In the genomic region with DNA sequence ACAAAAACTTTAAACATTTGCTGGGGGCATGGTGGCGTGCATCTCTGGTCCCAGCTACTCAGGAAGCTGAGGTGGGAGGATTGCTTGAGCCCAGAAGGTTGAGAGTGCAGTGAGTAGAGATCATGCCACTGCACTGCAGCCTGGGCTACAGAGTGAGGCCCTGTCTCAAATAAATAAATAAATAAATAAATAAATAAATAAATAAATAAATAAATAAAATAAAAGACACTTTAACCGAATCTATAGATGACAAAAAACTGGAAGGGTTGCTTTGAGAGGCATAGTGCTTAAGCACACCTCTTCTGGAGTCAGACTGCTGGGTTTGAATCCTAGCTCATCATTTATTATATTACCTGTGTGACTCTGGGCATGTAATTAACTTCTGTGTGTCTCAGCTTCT, we compare ENCODE assay signal across 29 cellular contexts. TPM values are rescaled to one million over a fixed set of nuclear protein-coding genes. Genes with fewer than 3 reads are reported as not detected.
DNase-seq lines count a peak whose midpoint lies in the region; TF ChIP-seq lines count a peak whose summit lies in the region.
"Had no signal": no experiment of that assay in that cellular context is flagged by ENCODE, and none has a peak within 500 bp of the region (broad histone marks: within the 10 kb centered on the region; RNA-seq: fewer than 3 reads in every experiment).

No MANE protein-coding gene starts in this region.

- H3K36me3 ChIP-seq in HEK293 (ENCODE audit: control insufficient read depth in 2 of 2, insufficient read depth in 1 of 2, low read length in 2 of 2), result no peaks in the 10 kb centered on the region
- H3K36me3 ChIP-seq: BE2C; BLaER1; BLaER1 treated with 17β-estradiol and CSF1 and Interleukin-3, amounts not matched to agents 10 nM and 100 nM had no signal

- intact Hi-C loops in activated T-helper 2 cell treated with anti-CD3 and anti-CD28 coated beads, Interferon-gamma antibody, Interleukin-2, Interleukin-4, amounts not matched to agents 10 μg/mL and 5 μg/mL and 100 μg/mL, durations not matched to agents 14 hours and 24 hours and 36 hours (cut with micrococcal nuclease), result no loop called here

- no peaks in the 10 kb centered on the region for H3K4me1 Mint-ChIP-seq in activated T-helper 2 cell treated with anti-CD3 and anti-CD28 coated beads, Interferon-gamma antibody, Interleukin-2, Interleukin-4, amounts not matched to agents 10 μg/mL and 5 μg/mL and 100 μg/mL, durations not matched to agents 14 hours and 24 hours and 36 hours (ENCODE audit: low read depth)
- H3K4me1 Mint-ChIP-seq: B cell; CD4-positive, alpha-beta memory T cell; CD4-positive, CD25-positive, alpha-beta regulatory T cell; CD8-positive, alpha-beta memory T cell had no signal

- H3K4me3 Mint-ChIP-seq in activated T-helper 2 cell treated with anti-CD3 and anti-CD28 coated beads, Interferon-gamma antibody, Interleukin-2, Interleukin-4, amounts not matched to agents 10 μg/mL and 5 μg/mL and 100 μg/mL, durations not matched to agents 14 hours and 24 hours and 36 hours (ENCODE audit: low read depth), result no peak overlapping the region
- H3K4me3 Mint-ChIP-seq: B cell; CD14-positive monocyte; CD4-positive, alpha-beta memory T cell; CD4-positive, alpha-beta T cell; CD4-positive, CD25-positive, alpha-beta regulatory T cell; CD8-positive, alpha-beta memory T cell; CD8-positive, alpha-beta T cell had no signal

- H3K27ac Mint-ChIP-seq in activated T-helper 2 cell treated with anti-CD3 and anti-CD28 coated beads, Interferon-gamma antibody, Interleukin-2, Interleukin-4, amounts not matched to agents 10 μg/mL and 5 μg/mL and 100 μg/mL, durations not matched to agents 14 hours and 24 hours and 36 hours, result no peak overlapping the region
- H3K27ac Mint-ChIP-seq: B cell; CD4-positive, alpha-beta memory T cell; CD4-positive, alpha-beta T cell; CD4-positive, CD25-positive, alpha-beta regulatory T cell; CD8-positive, alpha-beta memory T cell; CD8-positive, alpha-beta T cell had no signal

- no peaks in the 10 kb centered on the region for H3K9me3 Mint-ChIP-seq in activated T-helper 2 cell treated with anti-CD3 and anti-CD28 coated beads, Interferon-gamma antibody, Interleukin-2, Interleukin-4, amounts not matched to agents 10 μg/mL and 5 μg/mL and 100 μg/mL, durations not matched to agents 14 hours and 24 hours and 36 hours
- H3K9me3 Mint-ChIP-seq: CD4-positive, alpha-beta T cell; CD8-positive, alpha-beta memory T cell; CD8-positive, alpha-beta T cell had no signal

- DNase-seq in activated T-helper 2 cell treated with anti-CD3 and anti-CD28 coated beads, Interferon-gamma antibody, Interleukin-2, Interleukin-4, amounts not matched to agents 10 μg/mL and 5 μg/mL and 100 μg/mL, durations not matched to agents 14 hours and 24 hours and 36 hours (ENCODE audit: low spot score), result no peak
- DNase-seq: 8988T; ACHN; AML-193; BE2C; C1 segment of cervical spinal cord; Caco-2; Calu3; CD4-positive, alpha-beta memory T cell; CD4-positive, alpha-beta T cell; CD4-positive, CD25-positive, alpha-beta regulatory T cell; CD8-positive, alpha-beta memory T cell; CD8-positive, alpha-beta T cell; COR-L47; DMS 273 treated with DMSO at 0.1 percent for 48 hours; DMS153; DMS53; DMS79; DMS79 treated with DMSO at 0.1 percent for 48 hours; DND-41; EL had no signal

- H3K4me1 ChIP-seq in HEK293 (ENCODE audit: control insufficient read depth, insufficient read depth, low read length), result no peaks in the 10 kb centered on the region
- H3K4me1 ChIP-seq: A549, BE2C, BLaER1, Caco-2 had no signal

- H3K36me3 Mint-ChIP-seq in activated T-helper 2 cell treated with anti-CD3 and anti-CD28 coated beads, Interferon-gamma antibody, Interleukin-2, Interleukin-4, amounts not matched to agents 10 μg/mL and 5 μg/mL and 100 μg/mL, durations not matched to agents 14 hours and 24 hours and 36 hours (ENCODE audit: low read depth), result no peaks in the 10 kb centered on the region
- H3K36me3 Mint-ChIP-seq: CD14-positive monocyte; CD4-positive, alpha-beta memory T cell; CD4-positive, CD25-positive, alpha-beta regulatory T cell; CD8-positive, alpha-beta T cell had no signal

- H3K27ac ChIP-seq in HEK293 (ENCODE audit: extremely low read depth, low read depth, low read length), result no peak overlapping the region
- H3K27ac ChIP-seq: 22Rv1; A549; BLaER1; BLaER1 treated with 17β-estradiol and CSF1 and Interleukin-3, amounts not matched to agents 10 nM and 100 nM; C4-2B had no signal

- no peaks in the 10 kb centered on the region for H3K9me3 ChIP-seq in HEK293 (ENCODE audit: control insufficient read depth, insufficient read depth, low read depth, low read length)
- H3K9me3 ChIP-seq: A549, BE2C, BLaER1, Caco-2 had no signal

- H3K4me3 ChIP-seq in HEK293 (ENCODE audit: low read depth, low read length), result no peak overlapping the region
- H3K4me3 ChIP-seq: A549; BLaER1; BLaER1 treated with 17β-estradiol and CSF1 and Interleukin-3, amounts not matched to agents 10 nM and 100 nM had no signal

- POLR2A ChIA-PET in HEK293 (lab: Yijun Ruan, JAX), result interaction anchor here (0.7 kb wide), 1 partner anchor 169 kb away, joined by 3 read pairs; no protein-coding TSS in a partner anchor

- peaks cover 11% of the 10 kb centered on the region for H3K27me3 Mint-ChIP-seq in activated T-helper 2 cell treated with anti-CD3 and anti-CD28 coated beads, Interferon-gamma antibody, Interleukin-2, Interleukin-4, amounts not matched to agents 10 μg/mL and 5 μg/mL and 100 μg/mL, durations not matched to agents 14 hours and 24 hours and 36 hours (ENCODE audit: low read depth)
- H3K27me3 Mint-ChIP-seq: CD4-positive, alpha-beta memory T cell; CD4-positive, alpha-beta T cell had no signal

- CTCF ChIA-PET in HEK293 (lab: Yijun Ruan, JAX), result interaction anchor here (0.6 to 0.8 kb wide), 3 partner anchors 15 to 780 kb away, joined by 3 read pairs; no protein-coding TSS in a partner anchor

- TF ChIP-seq CTCF in HEK293 (tag by site-specific recombination; IDR thresholded peaks at IDR 0.05), result no peak

TF ChIP-seq in HEK293, 187 proteins besides CTCF, POLR2A, EP300 and RAD21 (continues in another document):
- TF ChIP-seq ZNF654 (tag by site-specific recombination; IDR thresholded peaks at IDR 0.05; ENCODE audit: low read depth) (0 out of 2 replicates have a peak, but pooled peaks have one; percentile 13), ZNF140 (tag by site-specific recombination; IDR thresholded peaks at IDR 0.05) (peak; percentile 35; the same call in 1 of the 2 replicates), ZNF223 (tag by site-specific recombination; IDR thresholded peaks at IDR 0.05) (no peak), ZBTB8A (tag by site-specific recombination; IDR thresholded peaks at IDR 0.05) (peak; percentile 32; the same call in 1 of the 2 replicates), ZBTB1 (tag by site-specific recombination; IDR thresholded peaks at IDR 0.05) (no peak), ZNF335 (tag by site-specific recombination; conservative IDR thresholded peaks at IDR 0.05) (no peak), ZNF426 (tag by site-specific recombination; IDR thresholded peaks at IDR 0.05) (peak; percentile 55), ZNF37A (tag by site-specific recombination; IDR thresholded peaks at IDR 0.05) (no peak)
- TF ChIP-seq, protein P1, sequence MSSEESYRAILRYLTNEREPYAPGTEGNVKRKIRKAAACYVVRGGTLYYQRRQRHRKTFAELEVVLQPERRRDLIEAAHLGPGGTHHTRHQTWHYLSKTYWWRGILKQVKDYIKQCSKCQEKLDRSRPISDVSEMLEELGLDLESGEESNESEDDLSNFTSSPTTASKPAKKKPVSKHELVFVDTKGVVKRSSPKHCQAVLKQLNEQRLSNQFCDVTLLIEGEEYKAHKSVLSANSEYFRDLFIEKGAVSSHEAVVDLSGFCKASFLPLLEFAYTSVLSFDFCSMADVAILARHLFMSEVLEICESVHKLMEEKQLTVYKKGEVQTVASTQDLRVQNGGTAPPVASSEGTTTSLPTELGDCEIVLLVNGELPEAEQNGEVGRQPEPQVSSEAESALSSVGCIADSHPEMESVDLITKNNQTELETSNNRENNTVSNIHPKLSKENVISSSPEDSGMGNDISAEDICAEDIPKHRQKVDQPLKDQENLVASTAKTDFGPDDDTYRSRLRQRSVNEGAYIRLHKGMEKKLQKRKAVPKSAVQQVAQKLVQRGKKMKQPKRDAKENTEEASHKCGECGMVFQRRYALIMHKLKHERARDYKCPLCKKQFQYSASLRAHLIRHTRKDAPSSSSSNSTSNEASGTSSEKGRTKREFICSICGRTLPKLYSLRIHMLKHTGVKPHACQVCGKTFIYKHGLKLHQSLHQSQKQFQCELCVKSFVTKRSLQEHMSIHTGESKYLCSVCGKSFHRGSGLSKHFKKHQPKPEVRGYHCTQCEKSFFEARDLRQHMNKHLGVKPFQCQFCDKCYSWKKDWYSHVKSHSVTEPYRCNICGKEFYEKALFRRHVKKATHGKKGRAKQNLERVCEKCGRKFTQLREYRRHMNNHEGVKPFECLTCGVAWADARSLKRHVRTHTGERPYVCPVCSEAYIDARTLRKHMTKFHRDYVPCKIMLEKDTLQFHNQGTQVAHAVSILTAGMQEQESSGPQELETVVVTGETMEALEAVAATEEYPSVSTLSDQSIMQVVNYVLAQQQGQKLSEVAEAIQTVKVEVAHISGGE (tag by site-specific recombination; conservative IDR thresholded peaks at IDR 0.05; ENCODE audit: low read depth), result peak; percentile 46; the same call in 1 of the 2 replicates
- TF ChIP-seq, protein P2, sequence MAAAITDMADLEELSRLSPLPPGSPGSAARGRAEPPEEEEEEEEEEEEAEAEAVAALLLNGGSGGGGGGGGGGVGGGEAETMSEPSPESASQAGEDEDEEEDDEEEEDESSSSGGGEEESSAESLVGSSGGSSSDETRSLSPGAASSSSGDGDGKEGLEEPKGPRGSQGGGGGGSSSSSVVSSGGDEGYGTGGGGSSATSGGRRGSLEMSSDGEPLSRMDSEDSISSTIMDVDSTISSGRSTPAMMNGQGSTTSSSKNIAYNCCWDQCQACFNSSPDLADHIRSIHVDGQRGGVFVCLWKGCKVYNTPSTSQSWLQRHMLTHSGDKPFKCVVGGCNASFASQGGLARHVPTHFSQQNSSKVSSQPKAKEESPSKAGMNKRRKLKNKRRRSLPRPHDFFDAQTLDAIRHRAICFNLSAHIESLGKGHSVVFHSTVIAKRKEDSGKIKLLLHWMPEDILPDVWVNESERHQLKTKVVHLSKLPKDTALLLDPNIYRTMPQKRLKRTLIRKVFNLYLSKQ (tag by site-specific recombination; IDR thresholded peaks at IDR 0.05; ENCODE audit: borderline replicate concordance), result no peak

RNA-seq across cellular contexts. Expression of a gene that starts 21.2 kb away (rescaled TPM):
- 5.0 and 7.3 TPM in 2 replicates for total RNA-seq in activated T-helper 2 cell treated with anti-CD3 and anti-CD28 coated beads, Interferon-gamma antibody, Interleukin-2, Interleukin-4, amounts not matched to agents 10 μg/mL and 5 μg/mL and 100 μg/mL, durations not matched to agents 14 hours and 24 hours and 36 hours
